ENCODE assay signal across 15 cellular contexts in genomic region chrX:47587091-47587891, GRCh38. TPM values are rescaled to one million over a fixed set of nuclear protein-coding genes. Genes with fewer than 3 reads are reported as not detected.
"Had no signal": no experiment of that assay in that cellular context is flagged by ENCODE, and none has a peak within 500 bp of the region (broad histone marks: within the 10 kb centered on the region; RNA-seq: fewer than 3 reads in every experiment).

No MANE protein-coding gene starts in this region.

- H3K4me3 Mint-ChIP-seq: activated B cell treated with CpG ODN at 0.5 μM for 24 hours; activated CD4-positive, alpha-beta T cell treated with anti-CD3 and anti-CD28 coated beads, Interleukin-2, amount 10 ng/mL, durations not matched to agents 7 days and 5 days; naive thymus-derived CD8-positive, alpha-beta T cell; T-helper 17 cell had no signal

- H3K27me3 ChIP-seq: adrenal gland, sigmoid colon had no signal

- H3K27ac ChIP-seq: sigmoid colon had no signal

- DNase-seq: activated B cell treated with CpG ODN at 0.5 μM for 24 hours; activated CD4-positive, alpha-beta T cell treated with anti-CD3 and anti-CD28 coated beads, Interleukin-2, amount 10 ng/mL, durations not matched to agents 7 days and 5 days; activated naive CD4-positive, alpha-beta T cell treated with anti-CD3 and anti-CD28 coated beads, Interleukin-2, amount 50 U/mL, for 16 hours; hippocampal formation; left cardiac atrium; naive thymus-derived CD8-positive, alpha-beta T cell; nucleus accumbens; sigmoid colon; stimulated activated CD4-positive, alpha-beta T cell treated with anti-CD3 and anti-CD28 coated beads, Interleukin-2, amount 100 ng/mL, for 24 hours; stimulated activated naive CD4-positive, alpha-beta T cell; T-helper 17 cell had no signal

- H3K4me3 ChIP-seq: adrenal gland, lung, sigmoid colon had no signal

- H3K27ac Mint-ChIP-seq: activated B cell treated with CpG ODN at 0.5 μM for 24 hours; activated CD4-positive, alpha-beta T cell treated with anti-CD3 and anti-CD28 coated beads, Interleukin-2, amount 10 ng/mL, durations not matched to agents 7 days and 5 days; brain had no signal

- H3K9me3 Mint-ChIP-seq: activated B cell treated with CpG ODN at 0.5 μM for 24 hours; activated CD4-positive, alpha-beta T cell treated with anti-CD3 and anti-CD28 coated beads, Interleukin-2, amount 10 ng/mL, durations not matched to agents 7 days and 5 days; naive thymus-derived CD8-positive, alpha-beta T cell had no signal

- ATAC-seq: naive thymus-derived CD8-positive, alpha-beta T cell; T-helper 17 cell had no signal

- H3K27me3 Mint-ChIP-seq: activated B cell treated with CpG ODN at 0.5 μM for 24 hours; activated CD4-positive, alpha-beta T cell treated with anti-CD3 and anti-CD28 coated beads, Interleukin-2, amount 10 ng/mL, durations not matched to agents 7 days and 5 days; brain; naive thymus-derived CD8-positive, alpha-beta T cell; T-helper 17 cell had no signal

- H3K4me1 Mint-ChIP-seq: brain had no signal

- H3K36me3 ChIP-seq: sigmoid colon had no signal

- H3K9me3 ChIP-seq: adrenal gland, sigmoid colon had no signal

- H3K36me3 Mint-ChIP-seq: brain had no signal

RNA-seq across cellular contexts. Expression of gene SYN1, which starts 32.4 kb away (rescaled TPM):
- total RNA-seq: activated B cell treated with CpG ODN at 0.5 μM for 24 hours, pulmonary artery endothelial cell had no signal
